ENCODE assay signal across 1 cellular context in genomic region chr12:55227643-55228042, GRCh38.
TF ChIP-seq lines count a peak whose summit lies in the region.

No MANE protein-coding gene starts in this region.

TF ChIP-seq in HepG2, 621 proteins besides CTCF, POLR2A, EP300 and RAD21:
- no peak for TF ChIP-seq TBL1XR1 (IDR thresholded peaks at IDR 0.05; ENCODE audit: borderline replicate concordance, low read length, partially characterized antibody)
- 0 out of 2 replicates have a peak, but pooled peaks have one; percentile 16 for TF ChIP-seq CEBPB (IDR thresholded peaks at IDR 0.05; ENCODE audit: borderline replicate concordance, low read depth, low read length)
